8 cellular contexts compared by ENCODE assay signal in the genomic region with DNA sequence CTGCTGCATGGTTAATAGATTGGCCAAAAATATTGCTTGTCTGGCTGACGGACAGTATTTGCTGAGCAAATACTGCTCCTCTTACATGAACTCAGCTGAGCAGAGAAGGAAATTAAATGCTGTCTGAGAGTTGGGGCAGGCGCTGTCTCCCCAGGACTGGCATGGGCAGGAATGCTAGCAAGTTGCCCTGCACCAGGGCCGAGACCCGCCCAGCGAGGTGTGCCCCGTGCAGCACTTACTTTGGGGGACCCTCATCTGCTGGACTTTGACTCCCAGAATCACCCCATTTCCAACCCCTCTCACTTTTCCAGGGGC. TPM values are rescaled to one million over a fixed set of nuclear protein-coding genes. Genes with fewer than 3 reads are reported as not detected.
DNase-seq lines count a peak whose midpoint lies in the region; ATAC-seq, FAIRE-seq and TF ChIP-seq lines count a peak whose summit lies in the region.

No MANE protein-coding gene starts in this region.

- H3K4me1 Mint-ChIP-seq in memory B cell = peaks cover 58% of the 10 kb centered on the region

- 79% methylated on average over 6 of the region's 6 CpGs for WGBS in GM12878 (ENCODE audit: insufficient coverage, insufficient replicate concordance, low lambda C conversion rate, missing lambda C conversion rate)

- TF ChIP-seq POLR2A in GM12878 (IDR thresholded peaks at IDR 0.05; ENCODE audit: low read depth, low read length) = no peak

- in situ Hi-C loops in GM12878 (cut with MboI) = no loop called here

- no peaks in the 10 kb centered on the region for H3K36me3 ChIP-seq in cardiac muscle cell
- no peaks in the 10 kb centered on the region; a peak in 1 of 4 replicates for H3K36me3 ChIP-seq in GM12878 (ENCODE audit: control insufficient read depth in 2 of 2, insufficient read depth in 2 of 2, low read length in 1 of 2)
- no peaks in the 10 kb centered on the region for H3K36me3 ChIP-seq in upper lobe of right lung

- peaks cover 3% of the 10 kb centered on the region for H3K36me3 Mint-ChIP-seq in memory B cell

- POLR2A ChIA-PET in GM12878 (lab: Charles Lee) = interaction anchor here (1.2 kb wide), 1 partner anchor 12 kb away, joined by 4 read pairs; no protein-coding TSS in a partner anchor

- ATAC-seq in GM12878 (no peak), memory B cell (ENCODE audit: low read depth) (no peak), upper lobe of right lung (no peak), GM19463 (IDR thresholded peaks at IDR 0.05; ENCODE audit: unreplicated experiment) (no peak)
- ATAC-seq in activated CD4-positive, CD25-positive, alpha-beta regulatory T cell treated with anti-CD3 and anti-CD28 coated beads, Interleukin-2, amount 50 U/mL, for 24 hours = no peak

- no peaks in the 10 kb centered on the region for H3K9me3 Mint-ChIP-seq in memory B cell

- RAD21 ChIA-PET in GM12878 (lab: Charles Lee; ENCODE audit: unreplicated experiment) = no interaction called here

- intact Hi-C loops in cardiac septum (cut with DNase I) = loop anchor here (2.0 kb wide), 1 partner anchor 15 kb away; no protein-coding TSS in a partner anchor
- intact Hi-C loops in GM12878 (cut with micrococcal nuclease; ENCODE audit: unreplicated experiment) = no loop called here
- intact Hi-C loops in upper lobe of right lung (cut with DNase I) = no loop called here

- peak overlapping the region; percentile 76 for H3K27ac Mint-ChIP-seq in memory B cell

- H3K27ac ChIP-seq in cardiac muscle cell (no peak overlapping the region), GM12878 (ENCODE audit: control insufficient read depth, insufficient read depth) (no peak overlapping the region), upper lobe of right lung (peak overlapping the region; percentile 45)

- H3K4me1 ChIP-seq in cardiac muscle cell (ENCODE audit: low read depth) = peaks cover 15% of the 10 kb centered on the region
- H3K4me1 ChIP-seq in GM12878 (ENCODE audit: control insufficient read depth, insufficient read depth, low read length) = peaks cover 45% of the 10 kb centered on the region
- peaks cover 60% of the 10 kb centered on the region for H3K4me1 ChIP-seq in upper lobe of right lung

- H3K9me3 ChIP-seq in cardiac muscle cell (ENCODE audit: low read depth) (no peaks in the 10 kb centered on the region), GM12878 (replicated peaks; ENCODE audit: control insufficient read depth, insufficient read depth, low read length) (no peaks in the 10 kb centered on the region), upper lobe of right lung (no peaks in the 10 kb centered on the region)

- H3K27me3 ChIP-seq in cardiac muscle cell (peaks cover 32% of the 10 kb centered on the region), GM12878 (replicated peaks in 1 of 2; ENCODE audit: control insufficient read depth in 2 of 2, insufficient read depth in 2 of 2, low read length in 1 of 2) (no peaks in the 10 kb centered on the region), upper lobe of right lung (no peaks in the 10 kb centered on the region)

- peak overlapping the region; percentile 80 for H3K4me3 Mint-ChIP-seq in memory B cell

- no peak for TF ChIP-seq EP300 in GM12878 (IDR thresholded peaks at IDR 0.05; ENCODE audit: borderline replicate concordance in 1 of 2, control insufficient read depth in 1 of 2, low read depth in 2 of 2, low read length in 2 of 2)

- CTCF ChIA-PET in GM12878 (lab: Yijun Ruan, JAX) = interaction anchor here (0.9 kb wide), 1 partner anchor 12 kb away, joined by 3 read pairs; no protein-coding TSS in a partner anchor

- no peaks in the 10 kb centered on the region for H3K27me3 Mint-ChIP-seq in memory B cell

- FAIRE-seq in GM12878 (lab: Jason Lieb, UNC) (no peak), urothelium cell line (lab: Jason Lieb, UNC) (no peak)

- H3K4me3 ChIP-seq in cardiac muscle cell (peak overlapping the region; percentile 40), GM12878 (peak overlapping the region; percentile 75), upper lobe of right lung (peak overlapping the region; percentile 77)

- no peak for TF ChIP-seq CTCF in cardiac muscle cell (IDR thresholded peaks at IDR 0.05; ENCODE audit: low read depth, low read length)
- TF ChIP-seq CTCF in GM12878 (IDR thresholded peaks at IDR 0.05 in 2 of 3, conservative IDR thresholded peaks at IDR 0.05 in 1 of 3; ENCODE audit: control insufficient read depth in 2 of 3, extremely low read depth in 1 of 3, insufficient read depth in 1 of 3, low read depth in 3 of 3, low read length in 3 of 3) = no peak
- no peak for TF ChIP-seq CTCF in upper lobe of right lung (IDR thresholded peaks at IDR 0.05)

- peak overlapping the region; percentile 93 for H3K4me2 ChIP-seq in GM12878 (ENCODE audit: control insufficient read depth, insufficient read depth)

- H3K79me2 ChIP-seq in GM12878 (ENCODE audit: control insufficient read depth, insufficient read depth, low read length) = peaks cover 51% of the 10 kb centered on the region

- TF ChIP-seq RAD21 in GM12878 (IDR thresholded peaks at IDR 0.05; ENCODE audit: insufficient read depth, low read depth, low read length) = no peak

- H2AFZ ChIP-seq in GM12878 (ENCODE audit: control insufficient read depth, low read depth, low read length) = no peak overlapping the region

- DNase-seq in cardiac muscle cell (ENCODE audit: low read depth in 1 of 2, low spot score in 1 of 2) (no peak), cardiac septum (ENCODE audit: low spot score) (no peak), GM12878 (ENCODE audit: low read depth, low spot score) (no peak), memory B cell (ENCODE audit: low spot score in 2 of 2) (no peak), upper lobe of right lung (no peak), urothelium cell line (ENCODE audit: low spot score) (no peak)

- H4K20me1 ChIP-seq in GM12878 (ENCODE audit: control insufficient read depth, insufficient read depth) = no peaks in the 10 kb centered on the region

- SMC1A ChIA-PET in GM12878 (lab: Charles Lee; ENCODE audit: uncharacterized antibody, unreplicated experiment) = no interaction called here

- BruUV-seq in GM12878 (replicated peaks; lab: Mats Ljungman, UMichigan) = TSS peak; percentile 70

- peak overlapping the region; percentile 59 for H3K9ac ChIP-seq in GM12878 (ENCODE audit: control insufficient read depth, insufficient read depth, low read length)

TF ChIP-seq in GM12878, 131 proteins besides CTCF, POLR2A, EP300 and RAD21 (continues in another document):
- TF ChIP-seq PAX8 (IDR thresholded peaks at IDR 0.05) (no peak), DPF2 (IDR thresholded peaks at IDR 0.05) (no peak), SMAD1 (IDR thresholded peaks at IDR 0.05; ENCODE audit: low read depth, partially characterized antibody) (no peak), POLR2AphosphoS5 (IDR thresholded peaks at IDR 0.05; ENCODE audit: low read length) (no peak), NR2C1 (IDR thresholded peaks at IDR 0.05) (no peak), POLR2AphosphoS2 (IDR thresholded peaks at IDR 0.05; ENCODE audit: low read depth, low read length) (no peak), CBFB (IDR thresholded peaks at IDR 0.05; ENCODE audit: low read depth) (no peak), KDM1A (IDR thresholded peaks at IDR 0.05; ENCODE audit: borderline replicate concordance) (no peak), TCF7 (IDR thresholded peaks at IDR 0.05; ENCODE audit: borderline replicate concordance) (no peak), RUNX3 (IDR thresholded peaks at IDR 0.05; ENCODE audit: low read length) (no peak)
- TF ChIP-seq, protein P1, sequence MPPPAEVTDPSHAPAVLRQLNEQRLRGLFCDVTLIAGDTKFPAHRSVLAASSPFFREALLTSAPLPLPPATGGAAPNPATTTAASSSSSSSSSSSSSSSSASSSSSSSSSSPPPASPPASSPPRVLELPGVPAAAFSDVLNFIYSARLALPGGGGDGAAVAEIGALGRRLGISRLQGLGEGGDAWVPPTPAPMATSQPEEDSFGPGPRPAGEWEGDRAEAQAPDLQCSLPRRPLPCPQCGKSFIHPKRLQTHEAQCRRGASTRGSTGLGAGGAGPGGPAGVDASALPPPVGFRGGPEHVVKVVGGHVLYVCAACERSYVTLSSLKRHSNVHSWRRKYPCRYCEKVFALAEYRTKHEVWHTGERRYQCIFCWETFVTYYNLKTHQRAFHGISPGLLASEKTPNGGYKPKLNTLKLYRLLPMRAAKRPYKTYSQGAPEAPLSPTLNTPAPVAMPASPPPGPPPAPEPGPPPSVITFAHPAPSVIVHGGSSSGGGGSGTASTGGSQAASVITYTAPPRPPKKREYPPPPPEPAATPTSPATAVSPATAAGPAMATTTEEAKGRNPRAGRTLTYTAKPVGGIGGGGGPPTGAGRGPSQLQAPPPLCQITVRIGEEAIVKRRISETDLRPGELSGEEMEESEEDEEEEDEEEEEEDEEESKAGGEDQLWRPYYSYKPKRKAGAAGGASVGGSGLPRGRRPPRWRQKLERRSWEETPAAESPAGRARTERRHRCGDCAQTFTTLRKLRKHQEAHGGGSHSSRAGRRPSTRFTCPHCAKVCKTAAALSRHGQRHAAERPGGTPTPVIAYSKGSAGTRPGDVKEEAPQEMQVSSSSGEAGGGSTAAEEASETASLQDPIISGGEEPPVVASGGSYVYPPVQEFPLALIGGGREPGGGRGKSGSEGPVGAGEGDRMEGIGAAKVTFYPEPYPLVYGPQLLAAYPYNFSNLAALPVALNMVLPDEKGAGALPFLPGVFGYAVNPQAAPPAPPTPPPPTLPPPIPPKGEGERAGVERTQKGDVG (CRISPR knock-in tag; IDR thresholded peaks at IDR 0.05) = no peak

RNA-seq across cellular contexts. Expression of a gene that starts 1.4 kb away (rescaled TPM):
- total RNA-seq in cardiac muscle cell = 19.9 and 37.3 TPM in 2 replicates
- 45.0 and 52.9 TPM in 2 replicates for polyA plus RNA-seq in cardiac muscle cell
- 60.4 TPM for total RNA-seq in cardiac septum
- total RNA-seq in GM12878 (2013; cell fraction: nucleolus; rRNA removed) = 30.6 and 38.6 TPM in 2 replicates
- 4.5 and 6.3 TPM in 2 replicates for total RNA-seq in GM12878 (2014; rRNA removed)
- total RNA-seq in GM12878 (2014; rRNA removed; fragmentation: Illumina TruSeq; extraction: Trizol) = 2.0 and 6.7 TPM in 2 replicates
- total RNA-seq in GM12878 (2021) = 53.4 and 55.1 TPM in 2 replicates
- 34.4 TPM for polyA plus RNA-seq in GM12878 (2011; ENCODE audit: low read depth)
- 0.40 and 0.81 TPM in 2 replicates for polyA plus RNA-seq in GM12878 (2011; rRNA removed)
- polyA plus RNA-seq in GM12878 (2011; cell fraction: cytosol; rRNA removed) = 2.6 and 7.9 TPM in 2 replicates
- polyA plus RNA-seq in GM12878 (2011; cell fraction: nucleus; rRNA removed) = 17.0 and 38.4 TPM in 2 replicates
- polyA plus RNA-seq in GM12878 (2012) = 21.0 and 21.8 TPM in 2 replicates
- 1.1 and 12.3 TPM in 2 replicates for polyA plus RNA-seq in GM12878 (2014; fragmentation: Illumina TruSeq; extraction: Trizol)
- under 1 TPM; 0.19 to 0.58 TPM for polyA plus RNA-seq in GM12878 (2014; fragmentation: Nextera tagmentation; extraction: Ambion mirVana)
- 19.9 and 29.3 TPM in 2 replicates for polyA plus RNA-seq in GM12878 (2014; rRNA removed)
- 1 to 10 TPM; 1.4 to 1.9 TPM for polyA plus RNA-seq in GM12878 (2016; fragmentation: Nextera tagmentation; extraction: Ambion mirVana)
- 0.59 and 2.1 TPM in 2 replicates for polyA minus RNA-seq in GM12878 (2011; rRNA and poly(A)+ RNA removed)
- polyA minus RNA-seq in GM12878 (2011; cell fraction: cytosol; rRNA and poly(A)+ RNA removed) = 7.5 and 13.1 TPM in 2 replicates
- polyA minus RNA-seq in GM12878 (2011; cell fraction: nucleus; rRNA and poly(A)+ RNA removed) = 2.8 and 6.9 TPM in 2 replicates
- 49.5 TPM for total RNA-seq in upper lobe of right lung
